Comparison of ENCODE assay signal across 23 cellular contexts in the genomic region with DNA sequence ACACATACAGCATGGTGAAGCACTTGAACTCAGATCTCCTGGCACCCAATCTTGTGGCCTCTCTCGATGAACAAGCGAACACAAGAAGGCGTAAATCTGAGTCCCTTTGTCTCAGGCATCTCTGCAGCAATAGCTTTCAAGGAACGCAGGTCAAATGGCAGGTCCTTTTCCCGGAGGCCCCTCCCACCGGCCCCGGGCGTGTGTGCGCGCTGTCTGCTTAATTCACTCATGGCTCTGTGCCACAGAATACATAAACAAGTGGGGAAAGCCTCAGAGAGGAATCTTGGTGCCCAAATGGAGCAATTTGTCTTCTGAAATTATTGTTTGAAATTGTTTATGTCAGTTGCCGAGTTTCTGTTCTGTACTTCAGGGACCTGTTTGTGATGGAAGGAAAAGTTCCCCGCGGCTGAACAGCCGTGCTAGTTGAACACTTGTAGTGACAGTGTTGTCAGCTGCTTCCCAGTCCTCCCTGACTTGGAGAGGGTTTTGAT. TPM values are rescaled to one million over a fixed set of nuclear protein-coding genes. Genes with fewer than 3 reads are reported as not detected.
DNase-seq lines count a peak whose midpoint lies in the region; ATAC-seq and TF ChIP-seq lines count a peak whose summit lies in the region.
"Had no signal": no experiment of that assay in that cellular context is flagged by ENCODE, and none has a peak within 500 bp of the region (broad histone marks: within the 10 kb centered on the region; RNA-seq: fewer than 3 reads in every experiment).

No MANE protein-coding gene starts in this region.

- H3K27ac Mint-ChIP-seq in type B pancreatic cell: no peak overlapping the region
- H3K27ac Mint-ChIP-seq: activated CD4-positive, alpha-beta memory T cell treated with anti-CD3 and anti-CD28 coated beads, Interleukin-2, amount 10 ng/mL, durations not matched to agents 7 days and 5 days; CD4-positive, alpha-beta T cell had no signal

- no peaks in the 10 kb centered on the region for H3K36me3 Mint-ChIP-seq in type B pancreatic cell

- no peaks in the 10 kb centered on the region for H3K4me1 Mint-ChIP-seq in type B pancreatic cell (ENCODE audit: unreplicated experiment)
- H3K4me1 Mint-ChIP-seq: activated CD4-positive, alpha-beta memory T cell treated with anti-CD3 and anti-CD28 coated beads, Interleukin-2, amount 10 ng/mL, durations not matched to agents 7 days and 5 days; central memory CD8-positive, alpha-beta T cell had no signal

- intact Hi-C loops in Right ventricle myocardium superior (cut with DNase I): loop anchor here (5.0 kb wide), 1 partner anchor 52 kb away; no protein-coding TSS in a partner anchor
- intact Hi-C loops in cardiac septum (cut with DNase I): no loop called here
- intact Hi-C loops in esophagus muscularis mucosa (cut with DNase I): no loop called here

- 23% methylated on average over 10 of the region's 14 CpGs for WGBS in esophagus muscularis mucosa
- WGBS in lung, 2 donors: 49 to 61% methylated on average over 14 of the region's 14 CpGs

- H3K36me3 ChIP-seq in esophagus muscularis mucosa (no peaks in the 10 kb centered on the region), lung (ENCODE audit: control insufficient read depth in 2 of 2, insufficient read depth in 2 of 2, low read length in 2 of 2) (no peaks in the 10 kb centered on the region)
- H3K36me3 ChIP-seq: Peyer's patch had no signal

- H3K9me3 Mint-ChIP-seq in type B pancreatic cell: no peaks in the 10 kb centered on the region
- H3K9me3 Mint-ChIP-seq: CD4-positive, alpha-beta T cell; central memory CD8-positive, alpha-beta T cell had no signal

- TF ChIP-seq POLR2A in esophagus muscularis mucosa (IDR thresholded peaks at IDR 0.05; ENCODE audit: low read depth): no peak

- no peak for DNase-seq in Right ventricle myocardium superior
- DNase-seq in cardiac septum (ENCODE audit: low spot score): no peak
- DNase-seq in esophagus muscularis mucosa (ENCODE audit: extremely low spot score): no peak
- peak; percentile 21 for DNase-seq in lung (ENCODE audit: low spot score)
- no peak for DNase-seq in medulla oblongata (ENCODE audit: extremely low spot score)
- DNase-seq in putamen (ENCODE audit: low spot score): no peak
- no peak for DNase-seq in type B pancreatic cell (ENCODE audit: extremely low spot score, unreplicated experiment)
- DNase-seq in activated T-cell treated with anti-CD3 and anti-CD28 coated beads, Interleukin-2, amount 50 U/mL, for 1 hour: no peak
- DNase-seq: activated CD4-positive, alpha-beta memory T cell treated with anti-CD3 and anti-CD28 coated beads, Interleukin-2, amount 10 ng/mL, durations not matched to agents 7 days and 5 days; activated CD4-positive, CD25-positive, alpha-beta regulatory T cell; activated naive CD4-positive, alpha-beta T cell treated with Interleukin-2 at 50 U/mL for 16 hours; activated T-cell treated with anti-CD3 and anti-CD28 coated beads for 4 hours; anterior cingulate cortex; CD4-positive, alpha-beta T cell; DMS153; midbrain; NCI-H146; Peyer's patch; retina; T1000 had no signal

- ATAC-seq in Right ventricle myocardium superior (ENCODE audit: poor library complexity) (peak; percentile 25), lung (ENCODE audit: insufficient read depth, low FRiP score) (no peak)
- ATAC-seq: GM12878 had no signal

- H3K4me3 ChIP-seq in esophagus muscularis mucosa: peak overlapping the region; percentile 24 to 47 (median 28)
- no peak overlapping the region for H3K4me3 ChIP-seq in lung
- H3K4me3 ChIP-seq: GM12878, Peyer's patch had no signal

- H3K4me1 ChIP-seq in esophagus muscularis mucosa (peaks cover 29 to 94% (median 85%) of the 10 kb centered on the region in 4 donors), lung (ENCODE audit: control insufficient read depth in 2 of 2, insufficient read depth in 2 of 2, low read length in 2 of 2) (peaks cover 0 to 8% of the 10 kb centered on the region in 2 donors)
- H3K4me1 ChIP-seq: Peyer's patch had no signal

- TF ChIP-seq EP300 in esophagus muscularis mucosa (IDR thresholded peaks at IDR 0.05): peak; percentile 50

- H3K27ac ChIP-seq in esophagus muscularis mucosa (replicated peaks in 1 of 4) (peak overlapping the region; percentile 84 to 88 (median 88)), lung (ENCODE audit: low read depth in 1 of 2, low read length in 1 of 2) (peak overlapping the region in 1 of 2 donors; percentile 86)
- H3K27ac ChIP-seq: HL-60 had no signal

- no peaks in the 10 kb centered on the region for H3K9me3 ChIP-seq in esophagus muscularis mucosa
- no peaks in the 10 kb centered on the region for H3K9me3 ChIP-seq in lung (ENCODE audit: control insufficient read depth in 2 of 2, insufficient read depth in 1 of 2, low read length in 1 of 2)
- H3K9me3 ChIP-seq: Peyer's patch had no signal

- peaks cover 13% of the 10 kb centered on the region for H3K27me3 Mint-ChIP-seq in type B pancreatic cell
- H3K27me3 Mint-ChIP-seq: activated CD4-positive, alpha-beta memory T cell treated with anti-CD3 and anti-CD28 coated beads, Interleukin-2, amount 10 ng/mL, durations not matched to agents 7 days and 5 days; CD4-positive, alpha-beta T cell; central memory CD8-positive, alpha-beta T cell had no signal

- H3K27me3 ChIP-seq in esophagus muscularis mucosa (no peaks in the 10 kb centered on the region), lung (ENCODE audit: control insufficient read depth, insufficient read depth) (no peaks in the 10 kb centered on the region)
- H3K27me3 ChIP-seq: Peyer's patch had no signal

- H3K4me3 Mint-ChIP-seq in type B pancreatic cell: no peak overlapping the region
- H3K4me3 Mint-ChIP-seq: activated CD4-positive, alpha-beta memory T cell treated with anti-CD3 and anti-CD28 coated beads, Interleukin-2, amount 10 ng/mL, durations not matched to agents 7 days and 5 days; CD4-positive, alpha-beta T cell; central memory CD8-positive, alpha-beta T cell had no signal

- no peak for TF ChIP-seq CTCF in esophagus muscularis mucosa (IDR thresholded peaks at IDR 0.05)
- no peak for TF ChIP-seq CTCF in lung (IDR thresholded peaks at IDR 0.05; ENCODE audit: control extremely low read depth, extremely low read depth)
- TF ChIP-seq CTCF in type B pancreatic cell (conservative IDR thresholded peaks at IDR 0.05): no peak

RNA-seq across cellular contexts. Expression of a gene that starts 14.8 kb away (rescaled TPM):
- total RNA-seq in Right ventricle myocardium superior (33.7 TPM), cardiac septum (82.1 TPM), esophagus muscularis mucosa (100 to 1,000 TPM in 3 of 4 donors, 10 to 100 TPM in 1; 96.2 to 211 (median 124) TPM), lung (1 to 10 TPM; 5.2 to 6.1 TPM), type B pancreatic cell (ENCODE audit: low replicate concordance) (0.07 and 0.31 TPM in 2 replicates)
- polyA plus RNA-seq in lung: under 1 TPM; 0.73 to 0.96 TPM
- total RNA-seq: activated CD4-positive, alpha-beta memory T cell treated with anti-CD3 and anti-CD28 coated beads, Interleukin-2, amount 10 ng/mL, durations not matched to agents 7 days and 5 days; CD4-positive, alpha-beta T cell; GM12878 had no signal
- polyA plus RNA-seq: GM12878 had no signal
